Comparison of ENCODE assay signal across 8 cellular contexts in the genomic region with DNA sequence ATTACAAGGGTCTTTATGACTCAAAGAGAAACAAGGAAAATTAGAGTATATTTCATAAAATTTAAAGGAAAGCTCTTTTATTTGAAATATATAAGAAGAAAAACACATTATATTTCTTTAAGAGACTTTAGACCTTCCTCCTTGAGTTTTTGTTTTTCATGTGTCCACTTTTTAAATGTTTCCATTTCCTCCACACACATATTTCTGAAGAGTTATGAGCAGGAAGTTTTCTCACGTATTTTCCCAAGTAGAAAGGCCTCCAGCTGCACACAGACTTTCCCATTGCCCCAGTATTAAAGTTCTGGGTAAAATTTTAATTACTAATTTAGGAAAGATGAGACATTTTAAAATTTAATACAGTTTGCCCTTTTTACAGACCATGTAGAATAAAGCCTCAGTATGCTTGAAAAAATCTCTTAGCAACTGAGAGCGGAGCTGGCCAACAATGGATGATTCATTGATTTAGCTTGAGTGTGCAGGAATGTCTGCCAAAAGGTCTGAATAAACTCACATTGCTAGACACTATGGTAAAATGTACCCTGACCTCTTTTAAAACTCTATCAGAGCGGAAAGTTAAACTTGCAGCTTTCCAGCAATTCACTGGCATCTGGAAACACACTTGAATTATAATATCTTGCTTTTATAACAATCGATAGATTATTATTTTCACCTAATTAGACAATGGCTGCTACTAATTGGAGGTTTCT. TPM values are rescaled to one million over a fixed set of nuclear protein-coding genes. Genes with fewer than 3 reads are reported as not detected.
DNase-seq lines count a peak whose midpoint lies in the region; ATAC-seq and TF ChIP-seq lines count a peak whose summit lies in the region.

No MANE protein-coding gene starts in this region.

- ATAC-seq in RWPE2 (ENCODE audit: low read depth) (peak; percentile 98), GM18870 (IDR thresholded peaks at IDR 0.05; ENCODE audit: unreplicated experiment) (no peak)

- H3K4me3 ChIP-seq in RWPE2 (ENCODE audit: severe bottlenecking) (no peak overlapping the region), fibroblast of the aortic adventitia (ENCODE audit: low read depth, low read length) (peak overlapping the region; percentile 18), neuron (ENCODE audit: low read length) (peak overlapping the region; percentile 37)

- H3K9me3 ChIP-seq in RWPE2 (ENCODE audit: severe bottlenecking) (no peaks in the 10 kb centered on the region), neuron (ENCODE audit: low read length) (no peaks in the 10 kb centered on the region)

- H3K27ac ChIP-seq in RWPE2 (ENCODE audit: poor library complexity, severe bottlenecking), result peak overlapping the region; percentile 72

- DNase-seq in AG08395 (ENCODE audit: low spot score) (peak; percentile 89), RWPE2 (ENCODE audit: low spot score) (no peak), fibroblast of the aortic adventitia (ENCODE audit: low read depth) (peak; percentile 95), NCI-H1417 treated with DMSO at 0.1 percent for 48 hours (lab: John Stamatoyannopoulos, UW) (no peak), NCI-H510A (lab: John Stamatoyannopoulos, UW) (no peak)
- no peak for DNase-seq in activated CD4-positive, alpha-beta T cell treated with anti-CD3 and anti-CD28 coated beads, Interleukin-2, amount 50 U/mL, for 48 hours

- H3K4me1 ChIP-seq in RWPE2 (ENCODE audit: insufficient read depth, poor library complexity, severe bottlenecking) (peaks cover 16% of the 10 kb centered on the region), neuron (ENCODE audit: insufficient read depth, low read length) (peaks cover 28% of the 10 kb centered on the region)

- no peak for TF ChIP-seq CTCF in RWPE2 (IDR thresholded peaks at IDR 0.05; ENCODE audit: poor library complexity, severe bottlenecking)
- TF ChIP-seq CTCF in fibroblast of the aortic adventitia (IDR thresholded peaks at IDR 0.05; ENCODE audit: insufficient read depth, low read length), result no peak

- H3K36me3 ChIP-seq in RWPE2 (ENCODE audit: low read depth) (no peaks in the 10 kb centered on the region), neuron (ENCODE audit: insufficient read depth, low read length) (no peaks in the 10 kb centered on the region)

- H3K27me3 ChIP-seq in RWPE2 (ENCODE audit: insufficient read depth, poor library complexity, severe bottlenecking) (no peaks in the 10 kb centered on the region), neuron (ENCODE audit: insufficient read depth, low read length) (no peaks in the 10 kb centered on the region)

- peak overlapping the region; percentile 18 for H2AFZ ChIP-seq in neuron (ENCODE audit: low read depth, low read length)

RNA-seq across cellular contexts. Expression of gene DDAH1, which starts 57.9 kb away (rescaled TPM):
- total RNA-seq in fibroblast of the aortic adventitia (ENCODE audit: low replicate concordance), result 57.8 and 88.9 TPM in 2 replicates

Comparison
In these comparisons a context has a peak if more than half of its experiments do, and no peak if none do; other contexts are left out.
1. DNase-seq: peak in AG08395 (single experiment) and fibroblast of the aortic adventitia (single experiment); none in RWPE2 (single experiment), activated CD4-positive, alpha-beta T cell treated with anti-CD3 and anti-CD28 coated beads, Interleukin-2, amount 50 U/mL, for 48 hours (0 of 2), NCI-H1417 treated with DMSO at 0.1 percent for 48 hours (single experiment) and NCI-H510A (single experiment).